Comparison of ENCODE assay signal across 16 cellular contexts in the genomic region with DNA sequence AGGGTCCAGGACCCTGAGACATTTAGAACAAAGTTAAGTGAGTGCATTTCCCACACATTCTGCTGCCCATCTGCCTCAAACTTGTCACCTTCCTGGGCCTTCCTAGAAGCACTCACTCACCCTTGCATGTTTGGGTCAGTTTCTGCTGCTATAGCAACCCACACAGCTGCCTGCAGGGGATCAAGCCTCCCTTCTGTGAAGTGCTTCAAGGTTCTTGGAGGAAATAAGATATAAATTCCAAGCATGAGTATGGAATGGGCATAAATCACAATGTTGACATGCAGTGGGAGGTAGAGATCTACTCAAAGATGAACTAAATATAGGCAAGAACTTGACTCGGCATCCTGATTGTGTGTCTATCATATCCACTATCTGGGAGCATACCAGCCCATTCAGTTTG.
A peak's percentile ranks its signal among the peaks of the same experiment; 100 is the strongest.
DNase-seq lines count a peak whose midpoint lies in the region; ATAC-seq and TF ChIP-seq lines count a peak whose summit lies in the region.
"Had no signal": no experiment of that assay in that cellular context is flagged by ENCODE, and none has a peak within 500 bp of the region (broad histone marks: within the 10 kb centered on the region; RNA-seq: fewer than 3 reads in every experiment).

No MANE protein-coding gene starts in this region.

- peaks cover 0 to 1% of the 10 kb centered on the region in 2 experiments for H3K27me3 ChIP-seq in mesenchymal stem cell (ENCODE audit: control insufficient read depth in 1 of 2, insufficient read depth in 1 of 2, low read length in 2 of 2)

- H3K4ac ChIP-seq in mesenchymal stem cell (ENCODE audit: low read depth in 1 of 2, low read length in 2 of 2), result no peak overlapping the region

- H3K9me3 ChIP-seq in mesenchymal stem cell (ENCODE audit: control insufficient read depth, low read length), result no peaks in the 10 kb centered on the region

- H2AK5ac ChIP-seq in mesenchymal stem cell (ENCODE audit: low read length, severe bottlenecking), result no peak overlapping the region

- no peaks in the 10 kb centered on the region for H3K79me1 ChIP-seq in mesenchymal stem cell (replicated peaks; ENCODE audit: low read length, poor library complexity, severe bottlenecking)

- no CpG with 5 or more reads among the region's 1 CpG for WGBS in mesenchymal stem cell

- no peak overlapping the region for H2BK120ac ChIP-seq in mesenchymal stem cell (ENCODE audit: low read depth, low read length)

- no peak overlapping the region for H3K23ac ChIP-seq in mesenchymal stem cell (ENCODE audit: low read length in 2 of 2)

- no peak overlapping the region for H3K9ac ChIP-seq in mesenchymal stem cell (ENCODE audit: low read length)

- H4K8ac ChIP-seq in mesenchymal stem cell (ENCODE audit: low read length), result no peak overlapping the region

- no peak overlapping the region for H3K18ac ChIP-seq in mesenchymal stem cell (ENCODE audit: low read depth in 1 of 2, low read length in 2 of 2)

- H3K4me2 ChIP-seq in mesenchymal stem cell (ENCODE audit: low read length, poor library complexity, severe bottlenecking), result no peak overlapping the region

- DNase-seq in AG10803 (ENCODE audit: low read depth), result peak; percentile 8
- peak; percentile 3 for DNase-seq in HFF-Myc (ENCODE audit: extremely low read depth, low read depth)
- peak; percentile 2 for DNase-seq in epithelial cell of proximal tubule (ENCODE audit: low read depth)
- DNase-seq in mesenchymal stem cell, result peak; percentile 28
- DNase-seq in DMS 273 (lab: John Stamatoyannopoulos, UW; ENCODE audit: unreplicated experiment), result no peak
- DNase-seq: CD8-positive, alpha-beta memory T cell; DMS 273 treated with DMSO at 0.1 percent for 48 hours; KBM-7; NCI-H1048; NCI-H1694; NCI-H2171 treated with DMSO at 0.1 percent for 48 hours; NCI-H510A had no signal

- H3K36me3 ChIP-seq in mesenchymal stem cell (ENCODE audit: control insufficient read depth in 1 of 2, insufficient read depth in 2 of 2, low read depth in 1 of 2, low read length in 2 of 2), result no peaks in the 10 kb centered on the region

- H3K14ac ChIP-seq in mesenchymal stem cell (ENCODE audit: low read length in 2 of 2), result no peak overlapping the region

- no peak overlapping the region for H3K27ac ChIP-seq in mesenchymal stem cell (ENCODE audit: low read length, poor library complexity, severe bottlenecking)

- H3K4me3 ChIP-seq in AG10803 (ENCODE audit: low read length), result no peak overlapping the region
- no peak overlapping the region for H3K4me3 ChIP-seq in HFF-Myc (replicated peaks; ENCODE audit: low read depth, low read length)
- H3K4me3 ChIP-seq in epithelial cell of proximal tubule (ENCODE audit: low read depth, low read length), result no peak overlapping the region
- H3K4me3 ChIP-seq in mesenchymal stem cell (ENCODE audit: insufficient read depth in 1 of 2, low read depth in 1 of 2, low read length in 2 of 2), result no peak overlapping the region

- no peak overlapping the region for H2BK15ac ChIP-seq in mesenchymal stem cell (ENCODE audit: low read depth, poor library complexity, severe bottlenecking)

- no peak overlapping the region for H2AFZ ChIP-seq in mesenchymal stem cell (ENCODE audit: low read depth, low read length)

- H2BK5ac ChIP-seq in mesenchymal stem cell (ENCODE audit: low read depth, low read length, poor library complexity, severe bottlenecking), result no peak overlapping the region

- no peak overlapping the region for H4K91ac ChIP-seq in mesenchymal stem cell (ENCODE audit: low read length)

- no peak overlapping the region for H2BK12ac ChIP-seq in mesenchymal stem cell (ENCODE audit: low read length in 2 of 2)

- TF ChIP-seq CTCF in AG10803 (conservative IDR thresholded peaks at IDR 0.05; ENCODE audit: low read length) (no peak), HFF-Myc (IDR thresholded peaks at IDR 0.05; ENCODE audit: low read depth, low read length, missing control alignments) (no peak), epithelial cell of proximal tubule (conservative IDR thresholded peaks at IDR 0.05; ENCODE audit: low read depth, low read length) (no peak)

- ATAC-seq in HG03354 (IDR thresholded peaks at IDR 0.05; ENCODE audit: poor library complexity, severe bottlenecking, unreplicated experiment) (no peak), HG02623 (IDR thresholded peaks at IDR 0.05; ENCODE audit: unreplicated experiment) (no peak), GM19324 (IDR thresholded peaks at IDR 0.05; ENCODE audit: low FRiP score, unreplicated experiment) (no peak)
- ATAC-seq: HCT116 had no signal

- H3K4me1 ChIP-seq in mesenchymal stem cell (ENCODE audit: control insufficient read depth, insufficient read depth, low read depth, low read length), result no peaks in the 10 kb centered on the region
